In genomic region chr10:101485681-101486554, GRCh38 we compare ENCODE assay signal across 9 cellular contexts.
DNase-seq lines count a peak whose midpoint lies in the region; ATAC-seq and TF ChIP-seq lines count a peak whose summit lies in the region.
"Had no signal": no experiment of that assay in that cellular context is flagged by ENCODE, and none has a peak within 500 bp of the region (broad histone marks: within the 10 kb centered on the region; RNA-seq: fewer than 3 reads in every experiment).

No MANE protein-coding gene starts in this region.

- DNase-seq in DMS 273 treated with DMSO at 0.1 percent for 48 hours (lab: John Stamatoyannopoulos, UW) (peak; percentile 77), NCI-H2081 (lab: John Stamatoyannopoulos, UW) (peak; percentile 52 to 83), cerebellar cortex (ENCODE audit: low spot score) (peak; percentile 88), midbrain (lab: John Stamatoyannopoulos, UW) (peak; percentile 45), natural killer cell (no peak), GM10248 (ENCODE audit: extremely low spot score) (no peak)
- DNase-seq in natural killer cell treated with Interleukin-12 subunit alpha and Interleukin-12 subunit beta and Interleukin-15 and Interleukin-18, amount 100 ng/mL, for 72 hours (ENCODE audit: low spot score) = no peak
- DNase-seq: stimulated activated CD4-positive, alpha-beta T cell treated with anti-CD3 and anti-CD28 coated beads, Interleukin-2, amount 100 ng/mL, for 24 hours had no signal

- no peaks in the 10 kb centered on the region for H3K36me3 Mint-ChIP-seq in natural killer cell
- no peaks in the 10 kb centered on the region for H3K36me3 Mint-ChIP-seq in natural killer cell treated with Interleukin-12 subunit alpha and Interleukin-12 subunit beta and Interleukin-15 and Interleukin-18, amount 100 ng/mL, for 72 hours

- POLR2A ChIA-PET in GM10248 (lab: Yijun Ruan, JAX) = no interaction called here

- H3K27ac Mint-ChIP-seq in natural killer cell = no peak overlapping the region
- H3K27ac Mint-ChIP-seq in natural killer cell treated with Interleukin-12 subunit alpha and Interleukin-12 subunit beta and Interleukin-15 and Interleukin-18, amount 100 ng/mL, for 72 hours = no peak overlapping the region

- H3K4me3 Mint-ChIP-seq in natural killer cell = no peak overlapping the region
- H3K4me3 Mint-ChIP-seq in natural killer cell treated with Interleukin-12 subunit alpha and Interleukin-12 subunit beta and Interleukin-15 and Interleukin-18, amount 100 ng/mL, for 72 hours = no peak overlapping the region

- ATAC-seq in natural killer cell = no peak
- no peak for ATAC-seq in natural killer cell treated with Interleukin-12 subunit alpha and Interleukin-12 subunit beta and Interleukin-15 and Interleukin-18, amount 100 ng/mL, for 72 hours
- ATAC-seq in GM18520 (IDR thresholded peaks at IDR 0.05; ENCODE audit: unreplicated experiment) = no peak

- intact Hi-C loops in natural killer cell (cut with micrococcal nuclease) = no loop called here

- CTCF ChIA-PET in GM10248 (lab: Yijun Ruan, JAX) = interaction anchor here (1.2 to 3.8 kb wide), 2 partner anchors 13 to 18 kb away, joined by 3 to 15 read pairs; no protein-coding TSS in a partner anchor

- H3K4me1 Mint-ChIP-seq in natural killer cell = peaks cover 4 to 18% of the 10 kb centered on the region in 2 donors
- H3K4me1 Mint-ChIP-seq in natural killer cell treated with Interleukin-12 subunit alpha and Interleukin-12 subunit beta and Interleukin-15 and Interleukin-18, amount 100 ng/mL, for 72 hours (ENCODE audit: low read depth in 2 of 2) = peaks cover 0 to 6% of the 10 kb centered on the region in 2 donors

- TF ChIP-seq CTCF in natural killer cell (IDR thresholded peaks at IDR 0.05) (no peak), GM10248 (IDR thresholded peaks at IDR 0.05; ENCODE audit: control extremely low read depth, extremely low read depth, low read depth, missing control alignments) (no peak)

- H3K27me3 Mint-ChIP-seq in natural killer cell (ENCODE audit: low read depth in 2 of 2) = no peaks in the 10 kb centered on the region
- no peaks in the 10 kb centered on the region for H3K27me3 Mint-ChIP-seq in natural killer cell treated with Interleukin-12 subunit alpha and Interleukin-12 subunit beta and Interleukin-15 and Interleukin-18, amount 100 ng/mL, for 72 hours

- H3K9me3 Mint-ChIP-seq in natural killer cell = no peaks in the 10 kb centered on the region
- no peaks in the 10 kb centered on the region for H3K9me3 Mint-ChIP-seq in natural killer cell treated with Interleukin-12 subunit alpha and Interleukin-12 subunit beta and Interleukin-15 and Interleukin-18, amount 100 ng/mL, for 72 hours

Comparison
In these comparisons a context has a peak if more than half of its experiments do, and no peak if none do; other contexts are left out.
1. DNase-seq: peak in DMS 273 treated with DMSO at 0.1 percent for 48 hours (single experiment), NCI-H2081 (2 of 2), cerebellar cortex (single experiment) and midbrain (single experiment); none in natural killer cell (single experiment), GM10248 (single experiment) and natural killer cell treated with Interleukin-12 subunit alpha and Interleukin-12 subunit beta and Interleukin-15 and Interleukin-18, amount 100 ng/mL, for 72 hours (single experiment).